In genomic region chr1:15899266-15899665, GRCh38 we compare ENCODE assay signal across 23 cellular contexts.
"Had no signal": no experiment of that assay in that cellular context is flagged by ENCODE, and none has a peak within 500 bp of the region (broad histone marks: within the 10 kb centered on the region; RNA-seq: fewer than 3 reads in every experiment).

No MANE protein-coding gene starts in this region.

- H3K27ac Mint-ChIP-seq: activated CD8-positive, alpha-beta T cell treated with anti-CD3 and anti-CD28 coated beads, Interleukin-2, amount 10 ng/mL, durations not matched to agents 7 days and 5 days; activated naive CD4-positive, alpha-beta T cell treated with anti-CD3 and anti-CD28 coated beads, Interleukin-2, amount 10 ng/mL, durations not matched to agents 7 days and 5 days; stimulated activated naive B cell treated with anti-CD40 and anti-IgM and Interleukin-4, amounts not matched to agents 10 μg/mL and 1 μg/mL and 100 μg/mL, for 72 hours; T-cell had no signal

- H3K9me3 Mint-ChIP-seq: activated CD4-positive, alpha-beta T cell treated with anti-CD3 and anti-CD28 coated beads, Interleukin-2, amount 10 ng/mL, durations not matched to agents 7 days and 5 days; activated naive CD4-positive, alpha-beta T cell treated with anti-CD3 and anti-CD28 coated beads, Interleukin-2, amount 10 ng/mL, durations not matched to agents 7 days and 5 days; activated T-cell treated with anti-CD3 and anti-CD28 coated beads, Interleukin-2, amount 50 U/mL, for 4 hours; neural crest cell; stimulated activated naive B cell treated with anti-CD40 and anti-IgM and Interleukin-4, amounts not matched to agents 10 μg/mL and 1 μg/mL and 100 μg/mL, for 72 hours; T-cell had no signal

- H3K9me3 ChIP-seq: ascending aorta, esophagus squamous epithelium, thoracic aorta, upper lobe of right lung had no signal

- DNase-seq: activated CD4-positive, alpha-beta T cell treated with anti-CD3 and anti-CD28 coated beads, Interleukin-2, amount 10 ng/mL, durations not matched to agents 7 days and 5 days; activated CD8-positive, alpha-beta T cell treated with anti-CD3 and anti-CD28 coated beads, Interleukin-2, amount 10 ng/mL, durations not matched to agents 7 days and 5 days; activated effector memory CD4-positive, alpha-beta T cell treated with Interleukin-2 at 50 U/mL for 16 hours; activated naive CD4-positive, alpha-beta T cell treated with anti-CD3 and anti-CD28 coated beads, Interleukin-2, amount 10 ng/mL, durations not matched to agents 7 days and 5 days; activated T-cell treated with anti-CD3 and anti-CD28 coated beads, Interleukin-2, amount 50 U/mL, for 4 hours; cerebellar nuclear complex; cortex of kidney; effector CD4-positive, alpha-beta T cell; esophagus squamous epithelium; left colon; midbrain; stimulated activated CD4-positive, alpha-beta T cell treated with anti-CD3 and anti-CD28 coated beads, Interleukin-4, amount 100 ng/mL, for 4 hours; stimulated activated naive B cell treated with anti-CD40 and anti-IgM and Interleukin-4, amounts not matched to agents 10 μg/mL and 1 μg/mL and 100 μg/mL, for 72 hours; T-cell; T-helper 9 cell; upper lobe of right lung had no signal

- H3K27me3 ChIP-seq: ascending aorta, esophagus squamous epithelium, upper lobe of right lung had no signal

- H3K27me3 Mint-ChIP-seq: activated CD4-positive, alpha-beta T cell treated with anti-CD3 and anti-CD28 coated beads, Interleukin-2, amount 10 ng/mL, durations not matched to agents 7 days and 5 days; activated naive CD4-positive, alpha-beta T cell treated with anti-CD3 and anti-CD28 coated beads, Interleukin-2, amount 10 ng/mL, durations not matched to agents 7 days and 5 days; stimulated activated naive B cell treated with anti-CD40 and anti-IgM and Interleukin-4, amounts not matched to agents 10 μg/mL and 1 μg/mL and 100 μg/mL, for 72 hours; T-cell had no signal

- H3K4me3 ChIP-seq: ascending aorta, esophagus squamous epithelium, lung, thoracic aorta, upper lobe of right lung had no signal

- H3K27ac ChIP-seq: ascending aorta, upper lobe of right lung had no signal

- H3K4me3 Mint-ChIP-seq: activated CD4-positive, alpha-beta T cell treated with anti-CD3 and anti-CD28 coated beads, Interleukin-2, amount 10 ng/mL, durations not matched to agents 7 days and 5 days; activated CD8-positive, alpha-beta T cell treated with anti-CD3 and anti-CD28 coated beads, Interleukin-2, amount 10 ng/mL, durations not matched to agents 7 days and 5 days; activated naive CD4-positive, alpha-beta T cell treated with anti-CD3 and anti-CD28 coated beads, Interleukin-2, amount 10 ng/mL, durations not matched to agents 7 days and 5 days; activated T-cell treated with anti-CD3 and anti-CD28 coated beads, Interleukin-2, amount 50 U/mL, for 4 hours; neural crest cell; stimulated activated naive B cell treated with anti-CD40 and anti-IgM and Interleukin-4, amounts not matched to agents 10 μg/mL and 1 μg/mL and 100 μg/mL, for 72 hours; T-cell had no signal

- ATAC-seq: activated CD8-positive, alpha-beta T cell treated with anti-CD3 and anti-CD28 coated beads, Interleukin-2, amount 10 ng/mL, durations not matched to agents 7 days and 5 days; activated T-cell treated with anti-CD3 and anti-CD28 coated beads, Interleukin-2, amount 50 U/mL, for 4 hours; left colon; sciatic nerve; stimulated activated naive B cell treated with anti-CD40 and anti-IgM and Interleukin-4, amounts not matched to agents 10 μg/mL and 1 μg/mL and 100 μg/mL, for 72 hours; T-cell; upper lobe of right lung had no signal

- H3K36me3 ChIP-seq: ascending aorta, thoracic aorta, upper lobe of right lung had no signal

- FAIRE-seq: endothelial cell of umbilical vein, islet of Langerhans had no signal
